Comparison of ENCODE assay signal across 15 cellular contexts in genomic region chr16:46882304-46882939, GRCh38. TPM values are rescaled to one million over a fixed set of nuclear protein-coding genes. Genes with fewer than 3 reads are reported as not detected.
DNase-seq lines count a peak whose midpoint lies in the region; ATAC-seq and TF ChIP-seq lines count a peak whose summit lies in the region.
"Had no signal": no experiment of that assay in that cellular context is flagged by ENCODE, and none has a peak within 500 bp of the region (broad histone marks: within the 10 kb centered on the region; RNA-seq: fewer than 3 reads in every experiment).

No MANE protein-coding gene starts in this region.

- H3K4me3 Mint-ChIP-seq in T-helper 2 cell treated with Interferon-gamma antibody and Interleukin-4, amounts not matched to agents 5 μg/mL and 100 μg/mL, for 36 hours = peak overlapping the region; percentile 30
- H3K4me3 Mint-ChIP-seq in glutamatergic neuron (ENCODE audit: unreplicated experiment) = no peak overlapping the region
- no peak overlapping the region for H3K4me3 Mint-ChIP-seq in stimulated activated naive B cell treated with anti-CD40 and anti-IgM and Interleukin-4, amounts not matched to agents 10 μg/mL and 1 μg/mL and 100 μg/mL, for 72 hours

- H3K4me1 ChIP-seq in prostate gland (replicated peaks) (peaks cover 4% of the 10 kb centered on the region), sigmoid colon (peaks cover 0 to 19% (median 15%) of the 10 kb centered on the region in 4 donors)

- TF ChIP-seq EP300 in sigmoid colon (IDR thresholded peaks at IDR 0.05) = no peak

- H3K27ac ChIP-seq in prostate gland = peak overlapping the region; percentile 85 to 90
- H3K27ac ChIP-seq in sigmoid colon = peak overlapping the region in 1 of 4 donors; percentile 72
- H3K27ac ChIP-seq: left ventricle myocardium inferior, upper lobe of right lung had no signal

- in situ Hi-C loops in GM13976 (cut with MboI; ENCODE audit: low sequenced_read_pairs, unreplicated experiment) = no loop called here

- peaks cover 17% of the 10 kb centered on the region for H3K4me1 Mint-ChIP-seq in T-helper 2 cell treated with Interferon-gamma antibody and Interleukin-4, amounts not matched to agents 5 μg/mL and 100 μg/mL, for 36 hours (ENCODE audit: low read depth)
- peaks cover 25% of the 10 kb centered on the region for H3K4me1 Mint-ChIP-seq in glutamatergic neuron (ENCODE audit: low read depth, unreplicated experiment)
- H3K4me1 Mint-ChIP-seq in stimulated activated naive B cell treated with anti-CD40 and anti-IgM and Interleukin-4, amounts not matched to agents 10 μg/mL and 1 μg/mL and 100 μg/mL, for 72 hours = peaks cover 4 to 27% of the 10 kb centered on the region in 2 donors

- H3K36me3 ChIP-seq in prostate gland (no peaks in the 10 kb centered on the region), sigmoid colon (no peaks in the 10 kb centered on the region)
- H3K36me3 ChIP-seq: adrenal gland, left ventricle myocardium inferior, upper lobe of right lung had no signal

- H3K9me3 Mint-ChIP-seq in T-helper 2 cell treated with Interferon-gamma antibody and Interleukin-4, amounts not matched to agents 5 μg/mL and 100 μg/mL, for 36 hours = no peaks in the 10 kb centered on the region
- peaks cover 15% of the 10 kb centered on the region for H3K9me3 Mint-ChIP-seq in glutamatergic neuron (ENCODE audit: unreplicated experiment)
- H3K9me3 Mint-ChIP-seq in stimulated activated naive B cell treated with anti-CD40 and anti-IgM and Interleukin-4, amounts not matched to agents 10 μg/mL and 1 μg/mL and 100 μg/mL, for 72 hours = no peaks in the 10 kb centered on the region

- no peak overlapping the region for H3K27ac Mint-ChIP-seq in T-helper 2 cell treated with Interferon-gamma antibody and Interleukin-4, amounts not matched to agents 5 μg/mL and 100 μg/mL, for 36 hours
- H3K27ac Mint-ChIP-seq in glutamatergic neuron (ENCODE audit: unreplicated experiment) = peak overlapping the region; percentile 22
- no peak overlapping the region for H3K27ac Mint-ChIP-seq in stimulated activated naive B cell treated with anti-CD40 and anti-IgM and Interleukin-4, amounts not matched to agents 10 μg/mL and 1 μg/mL and 100 μg/mL, for 72 hours

- H3K9me3 ChIP-seq in prostate gland (no peaks in the 10 kb centered on the region), sigmoid colon (no peaks in the 10 kb centered on the region)
- H3K9me3 ChIP-seq: adrenal gland, left ventricle myocardium inferior, upper lobe of right lung had no signal

- no peaks in the 10 kb centered on the region for H3K36me3 Mint-ChIP-seq in T-helper 2 cell treated with Interferon-gamma antibody and Interleukin-4, amounts not matched to agents 5 μg/mL and 100 μg/mL, for 36 hours (ENCODE audit: low read depth)
- no peaks in the 10 kb centered on the region for H3K36me3 Mint-ChIP-seq in glutamatergic neuron (ENCODE audit: unreplicated experiment)
- no peaks in the 10 kb centered on the region for H3K36me3 Mint-ChIP-seq in stimulated activated naive B cell treated with anti-CD40 and anti-IgM and Interleukin-4, amounts not matched to agents 10 μg/mL and 1 μg/mL and 100 μg/mL, for 72 hours

- H3K27me3 Mint-ChIP-seq in T-helper 2 cell treated with Interferon-gamma antibody and Interleukin-4, amounts not matched to agents 5 μg/mL and 100 μg/mL, for 36 hours (ENCODE audit: low read depth) = peaks cover 21% of the 10 kb centered on the region
- peaks cover 12% of the 10 kb centered on the region for H3K27me3 Mint-ChIP-seq in glutamatergic neuron (ENCODE audit: unreplicated experiment)
- H3K27me3 Mint-ChIP-seq in stimulated activated naive B cell treated with anti-CD40 and anti-IgM and Interleukin-4, amounts not matched to agents 10 μg/mL and 1 μg/mL and 100 μg/mL, for 72 hours = peaks cover 12 to 17% of the 10 kb centered on the region in 2 donors

- ATAC-seq in stimulated activated naive B cell treated with anti-CD40 and anti-IgM and Interleukin-4, amounts not matched to agents 10 μg/mL and 1 μg/mL and 100 μg/mL, for 72 hours (replicated peaks) = no peak
- ATAC-seq: GM12878, upper lobe of right lung had no signal

- TF ChIP-seq POLR2A in prostate gland (IDR thresholded peaks at IDR 0.05) (no peak), sigmoid colon (IDR thresholded peaks at IDR 0.05) (no peak)

- DNase-seq in T-helper 2 cell treated with Interferon-gamma antibody and Interleukin-4, amounts not matched to agents 5 μg/mL and 100 μg/mL, for 36 hours (ENCODE audit: low spot score) = no peak
- no peak for DNase-seq in T-helper 2 cell
- DNase-seq in NCI-H2029 (lab: John Stamatoyannopoulos, UW) = peak; percentile 20
- DNase-seq in glutamatergic neuron = no peak
- DNase-seq in prostate gland (ENCODE audit: low spot score) = no peak
- DNase-seq in sigmoid colon = no peak
- no peak for DNase-seq in stimulated activated naive B cell treated with anti-CD40 and anti-IgM and Interleukin-4, amounts not matched to agents 10 μg/mL and 1 μg/mL and 100 μg/mL, for 72 hours
- DNase-seq in GM13976 (ENCODE audit: low spot score) = no peak
- DNase-seq: left ventricle myocardium inferior, NCI-H82, occipital lobe, Right ventricle myocardium superior, upper lobe of right lung had no signal

- H3K4me3 ChIP-seq in prostate gland (no peak overlapping the region), sigmoid colon (no peak overlapping the region)

- no peak for TF ChIP-seq CTCF in glutamatergic neuron (IDR thresholded peaks at IDR 0.05; ENCODE audit: partially characterized antibody, unreplicated experiment)
- TF ChIP-seq CTCF in prostate gland (IDR thresholded peaks at IDR 0.05) = no peak
- TF ChIP-seq CTCF in sigmoid colon (IDR thresholded peaks at IDR 0.05) = no peak
- no peak for TF ChIP-seq CTCF in GM13976 (IDR thresholded peaks at IDR 0.05; ENCODE audit: borderline replicate concordance, control extremely low read depth, extremely low read depth, insufficient read depth, missing control alignments)

- WGBS in prostate gland = 57% methylated on average over 9 of the region's 9 CpGs
- WGBS in sigmoid colon, 2 donors = 73 to 75% methylated on average over 9 of the region's 9 CpGs

- H3K27me3 ChIP-seq in prostate gland (replicated peaks; ENCODE audit: insufficient read depth) (no peaks in the 10 kb centered on the region), sigmoid colon (peaks cover 0 to 12% (median 0%) of the 10 kb centered on the region in 3 donors)
- H3K27me3 ChIP-seq: adrenal gland, upper lobe of right lung had no signal

- intact Hi-C loops in prostate gland (cut with DNase I) (no loop called here), sigmoid colon (cut with DNase I) (no loop called here)

RNA-seq across cellular contexts. Expression of gene GPT2, which starts 1.7 kb away (rescaled TPM):
- total RNA-seq in glutamatergic neuron (ENCODE audit: unreplicated experiment) (70.7 TPM), prostate gland (10 to 100 TPM; 49.8 to 64.6 TPM), sigmoid colon (10 to 100 TPM in 2 of 4 donors, 1 to 10 TPM in 2; 3.3 to 17.1 (median 10.7) TPM)
- 10 to 100 TPM; 12.6 to 28.7 (median 27.4) TPM for polyA plus RNA-seq in sigmoid colon

RNA-seq across cellular contexts. Expression of gene C16orf87, which starts 51.4 kb away (rescaled TPM):
- total RNA-seq in glutamatergic neuron (ENCODE audit: unreplicated experiment) (15.8 TPM), prostate gland (10 to 100 TPM in 1 of 2 donors, 1 to 10 TPM in 1; 8.1 to 24.4 TPM), sigmoid colon (10 to 100 TPM in 2 of 4 donors, 1 to 10 TPM in 2; 5.0 to 10.5 (median 8.7) TPM)
- polyA plus RNA-seq in sigmoid colon = 1 to 10 TPM; 5.1 to 6.0 (median 5.9) TPM
